ENCODE assay signal across 8 cellular contexts in genomic region chr7:74587435-74588126, GRCh38.
DNase-seq lines count a peak whose midpoint lies in the region; FAIRE-seq and TF ChIP-seq lines count a peak whose summit lies in the region.

No MANE protein-coding gene starts in this region.

- H3K27me3 Mint-ChIP-seq in CD4-positive, alpha-beta memory T cell: no peaks in the 10 kb centered on the region

- H3K4ac ChIP-seq in mesendoderm (ENCODE audit: low read depth, low read length): no peak overlapping the region

- H3K27ac Mint-ChIP-seq in CD4-positive, alpha-beta memory T cell: no peak overlapping the region

- peak overlapping the region; percentile 52 for H3K9ac ChIP-seq in mesendoderm (ENCODE audit: low read length)

- H2BK120ac ChIP-seq in mesendoderm (ENCODE audit: low read depth, low read length): no peak overlapping the region

- FAIRE-seq in urothelium cell line (lab: Jason Lieb, UNC): no peak

- H2BK5ac ChIP-seq in mesendoderm (ENCODE audit: low read length): peak overlapping the region; percentile 69

- peak; percentile 78 for DNase-seq in HFF-Myc (ENCODE audit: extremely low read depth, low read depth)
- DNase-seq in NCI-H510A (lab: John Stamatoyannopoulos, UW): peak; percentile 35
- peak; percentile 97 for DNase-seq in epidermal melanocyte (ENCODE audit: insufficient read length, low spot score)
- DNase-seq in mesendoderm: peak; percentile 89
- peak; percentile 93 for DNase-seq in urothelium cell line (ENCODE audit: low spot score)
- no peak for DNase-seq in NCI-H524 treated with DMSO at 0.1 percent for 48 hours (lab: John Stamatoyannopoulos, UW)
- DNase-seq in CD4-positive, alpha-beta memory T cell: no peak

- H3K79me2 ChIP-seq in mesendoderm (ENCODE audit: control insufficient read depth, insufficient read depth, low read length): no peaks in the 10 kb centered on the region

- no peak overlapping the region for H2BK15ac ChIP-seq in mesendoderm (replicated peaks; ENCODE audit: low read depth)

- no peak overlapping the region for H2AK5ac ChIP-seq in mesendoderm (ENCODE audit: low read length)

- intact Hi-C loops in CD4-positive, alpha-beta memory T cell (cut with micrococcal nuclease): no loop called here

- H3K23ac ChIP-seq in mesendoderm (ENCODE audit: low read length): no peak overlapping the region

- TF ChIP-seq CTCF in GM12875 (IDR thresholded peaks at IDR 0.05; ENCODE audit: borderline replicate concordance, insufficient read depth, low read depth, low read length): no peak
- TF ChIP-seq CTCF in HFF-Myc (IDR thresholded peaks at IDR 0.05; ENCODE audit: low read depth, low read length, missing control alignments): no peak

- no peaks in the 10 kb centered on the region for H3K9me3 ChIP-seq in CD4-positive, alpha-beta memory T cell (ENCODE audit: control insufficient read depth in 1 of 2, low read length in 2 of 2)

- H3K27ac ChIP-seq in mesendoderm (ENCODE audit: low read depth, low read length): peak overlapping the region; percentile 18
- H3K27ac ChIP-seq in CD4-positive, alpha-beta memory T cell (ENCODE audit: low read depth, low read length): no peak overlapping the region

- POLR2A ChIA-PET in CD4-positive, alpha-beta memory T cell (lab: Charles Lee; ENCODE audit: partially characterized antibody): no interaction called here

- no peak overlapping the region for H3K4me2 ChIP-seq in mesendoderm (ENCODE audit: low read length)

- H3K36me3 ChIP-seq in mesendoderm (ENCODE audit: control insufficient read depth, insufficient read depth, low read length): no peaks in the 10 kb centered on the region
- no peaks in the 10 kb centered on the region for H3K36me3 ChIP-seq in CD4-positive, alpha-beta memory T cell (ENCODE audit: insufficient read depth, low read length)

- CTCF ChIA-PET in CD4-positive, alpha-beta memory T cell (lab: Charles Lee; ENCODE audit: partially characterized antibody): no interaction called here

- no peak overlapping the region for H3K4me3 Mint-ChIP-seq in CD4-positive, alpha-beta memory T cell

- no peak overlapping the region for H4K5ac ChIP-seq in mesendoderm (ENCODE audit: low read length)

- no peak overlapping the region for H3K18ac ChIP-seq in mesendoderm (ENCODE audit: low read length)

- WGBS in mesendoderm (ENCODE audit: extremely low coverage, insufficient coverage, low lambda C conversion rate): no CpG with 5 or more reads among the region's 13 CpGs

- no peaks in the 10 kb centered on the region for H3K36me3 Mint-ChIP-seq in CD4-positive, alpha-beta memory T cell

- H4K8ac ChIP-seq in mesendoderm (ENCODE audit: low read depth, low read length): no peak overlapping the region

- peak overlapping the region; percentile 81 for H3K56ac ChIP-seq in mesendoderm (ENCODE audit: low read length)

- no peaks in the 10 kb centered on the region for H3K4me1 Mint-ChIP-seq in CD4-positive, alpha-beta memory T cell

- no peaks in the 10 kb centered on the region for H3K9me3 Mint-ChIP-seq in CD4-positive, alpha-beta memory T cell

- peak overlapping the region; percentile 16 for H3K4me3 ChIP-seq in GM12875 (ENCODE audit: low read depth, low read length)
- no peak overlapping the region for H3K4me3 ChIP-seq in HFF-Myc (replicated peaks; ENCODE audit: low read depth, low read length)
- H3K4me3 ChIP-seq in mesendoderm (ENCODE audit: low read length): no peak overlapping the region
- no peak overlapping the region for H3K4me3 ChIP-seq in CD4-positive, alpha-beta memory T cell (ENCODE audit: low read length in 2 of 2)

- no peaks in the 10 kb centered on the region for H3K79me1 ChIP-seq in mesendoderm (ENCODE audit: low read length)

- no peaks in the 10 kb centered on the region for H3K27me3 ChIP-seq in mesendoderm (ENCODE audit: insufficient read depth, low read length, poor library complexity)
- no peaks in the 10 kb centered on the region for H3K27me3 ChIP-seq in CD4-positive, alpha-beta memory T cell (ENCODE audit: insufficient read depth, low read length)

- peaks cover 10% of the 10 kb centered on the region for H3K4me1 ChIP-seq in mesendoderm (ENCODE audit: control insufficient read depth, low read depth, low read length)
- no peaks in the 10 kb centered on the region for H3K4me1 ChIP-seq in CD4-positive, alpha-beta memory T cell (ENCODE audit: insufficient read depth, low read length)

Comparison
In these comparisons a context has a peak if more than half of its experiments do, and no peak if none do; other contexts are left out.
1. DNase-seq: peak in HFF-Myc (single experiment), NCI-H510A (single experiment), epidermal melanocyte (single experiment), mesendoderm (single experiment) and urothelium cell line (single experiment); none in NCI-H524 treated with DMSO at 0.1 percent for 48 hours (single experiment) and CD4-positive, alpha-beta memory T cell (0 of 5).